In genomic region chr15:94670436-94671034, GRCh38 we compare ENCODE assay signal across 9 cellular contexts.
DNase-seq lines count a peak whose midpoint lies in the region; ATAC-seq and TF ChIP-seq lines count a peak whose summit lies in the region.
"Had no signal": no experiment of that assay in that cellular context is flagged by ENCODE, and none has a peak within 500 bp of the region (broad histone marks: within the 10 kb centered on the region; RNA-seq: fewer than 3 reads in every experiment).

No MANE protein-coding gene starts in this region.

- peaks cover 6% of the 10 kb centered on the region for H3K27me3 Mint-ChIP-seq in CD8-positive, alpha-beta T cell (ENCODE audit: low read depth)
- no peaks in the 10 kb centered on the region for H3K27me3 Mint-ChIP-seq in mesothelial cell of epicardium (ENCODE audit: low read depth)

- ATAC-seq in CD8-positive, alpha-beta T cell = no peak
- peak; percentile 75 for ATAC-seq in HCT116
- ATAC-seq in GM18909 (IDR thresholded peaks at IDR 0.05; ENCODE audit: poor library complexity, unreplicated experiment) = no peak
- no peak for ATAC-seq in GM18868 (IDR thresholded peaks at IDR 0.05; ENCODE audit: unreplicated experiment)

- CTCF ChIA-PET in CD8-positive, alpha-beta T cell (lab: Charles Lee) = interaction anchor here (0.9 to 1.5 kb wide), 3 partner anchors 8 to 16 kb away, joined by 4 to 7 read pairs (median 5); no protein-coding TSS in a partner anchor
- CTCF ChIA-PET in HCT116 (lab: Charles Lee) = interaction anchor here (1.1 to 1.9 kb wide), 3 partner anchors 257 to 506 kb away, joined by 3 to 7 read pairs (median 5); no protein-coding TSS in a partner anchor

- no peaks in the 10 kb centered on the region for H3K9me2 ChIP-seq in HCT116 (ENCODE audit: insufficient read depth)

- BruUV-seq in HCT116 (replicated peaks; lab: Mats Ljungman, UMichigan) = no TSS peak

- no peaks in the 10 kb centered on the region for H3K27me3 ChIP-seq in CD8-positive, alpha-beta T cell (ENCODE audit: insufficient read depth, low read length)
- peaks cover 7% of the 10 kb centered on the region; the same call in 1 of the 2 replicates for H3K27me3 ChIP-seq in HCT116 (ENCODE audit: insufficient read depth, low read length)

- H3K27ac ChIP-seq in CD8-positive, alpha-beta T cell (ENCODE audit: low read depth, low read length) = no peak overlapping the region
- H3K27ac ChIP-seq in HCT116 (ENCODE audit: low read depth, low read length) = no peak overlapping the region
- H3K27ac ChIP-seq in coronary artery = peak overlapping the region in 1 of 2 donors; percentile 27

- intact Hi-C loops in CD8-positive, alpha-beta T cell (cut with DNase I, micrococcal nuclease) = no loop called here
- intact Hi-C loops in HCT116 (cut with micrococcal nuclease) = loop anchor here (2.0 to 5.0 kb wide), 3 partner anchors 258 to 620 kb away; no protein-coding TSS in a partner anchor

- H3K9me3 Mint-ChIP-seq in CD8-positive, alpha-beta T cell = no peaks in the 10 kb centered on the region
- H3K9me3 Mint-ChIP-seq in mesothelial cell of epicardium = no peaks in the 10 kb centered on the region

- no peaks in the 10 kb centered on the region for H3K9me3 ChIP-seq in CD8-positive, alpha-beta T cell (ENCODE audit: low read length)
- no peaks in the 10 kb centered on the region for H3K9me3 ChIP-seq in HCT116 (ENCODE audit: control insufficient read depth in 1 of 2, insufficient read depth in 1 of 2, low read depth in 1 of 2, low read length in 2 of 2)

- DNase-seq in CD8-positive, alpha-beta T cell = no peak
- DNase-seq in HCT116 (ENCODE audit: low read depth, low spot score) (peak; percentile 15), NCI-H748 (lab: John Stamatoyannopoulos, UW; ENCODE audit: unreplicated experiment) (peak; percentile 26), coronary artery (ENCODE audit: low spot score) (no peak), mesothelial cell of epicardium (ENCODE audit: low spot score in 2 of 2, unreplicated experiment in 2 of 2) (no peak), DMS79 treated with DMSO at 0.1 percent for 48 hours (lab: John Stamatoyannopoulos, UW) (no peak)

- TF ChIP-seq POLR2A in HCT116 (IDR thresholded peaks at IDR 0.05; ENCODE audit: borderline replicate concordance, extremely low read depth, insufficient read depth, insufficient read length) = no peak

- no peaks in the 10 kb centered on the region for H3K79me2 ChIP-seq in HCT116 (ENCODE audit: insufficient read depth, low read length)

- RAD21 ChIA-PET in HCT116 (lab: Charles Lee; ENCODE audit: low non-redundant PET in 1 of 2, low total read pairs in 2 of 2, uncharacterized antibody in 2 of 2, unreplicated experiment in 2 of 2) = no interaction called here

- no peak overlapping the region for H3K9ac ChIP-seq in HCT116 (ENCODE audit: low read length)

- TF ChIP-seq CTCF in CD8-positive, alpha-beta T cell (IDR thresholded peaks at IDR 0.05) = peak; percentile 64
- peak; percentile 48 to 79 (median 56); a peak in 5 of 6 replicates for TF ChIP-seq CTCF in HCT116 (IDR thresholded peaks at IDR 0.05 in 2 of 3, conservative IDR thresholded peaks at IDR 0.05 in 1 of 3; ENCODE audit: borderline replicate concordance in 1 of 3, insufficient read depth in 1 of 3, low read depth in 2 of 3, low read length in 2 of 3)
- TF ChIP-seq CTCF in coronary artery (IDR thresholded peaks at IDR 0.05) = peak; percentile 59
- peak; percentile 77 for TF ChIP-seq CTCF in mesothelial cell of epicardium (IDR thresholded peaks at IDR 0.05; ENCODE audit: unreplicated experiment)

- POLR2A ChIA-PET in CD8-positive, alpha-beta T cell (lab: Charles Lee) = no interaction called here
- POLR2A ChIA-PET in HCT116 (lab: Charles Lee) = no interaction called here

- no peak overlapping the region for H3K27ac Mint-ChIP-seq in CD8-positive, alpha-beta T cell
- peak overlapping the region; percentile 65 for H3K27ac Mint-ChIP-seq in mesothelial cell of epicardium
- H3K27ac Mint-ChIP-seq: IgD-negative memory B cell had no signal

- peak; percentile 75 for TF ChIP-seq RAD21 in HCT116 (IDR thresholded peaks at IDR 0.05; ENCODE audit: low read depth)

- H3K4me3 ChIP-seq in CD8-positive, alpha-beta T cell (ENCODE audit: low read depth, low read length) = no peak overlapping the region
- H3K4me3 ChIP-seq in HCT116 (replicated peaks in 1 of 2; ENCODE audit: low read depth in 1 of 2, low read length in 2 of 2) = no peak overlapping the region
- no peak overlapping the region for H3K4me3 ChIP-seq in coronary artery

- no peak overlapping the region for H3K4me2 ChIP-seq in HCT116 (ENCODE audit: low read length)

- no peaks in the 10 kb centered on the region for H3K4me1 ChIP-seq in CD8-positive, alpha-beta T cell (ENCODE audit: insufficient read depth, low read length)
- no peaks in the 10 kb centered on the region for H3K4me1 ChIP-seq in HCT116 (ENCODE audit: control insufficient read depth in 1 of 2, insufficient read depth in 2 of 2, low read length in 2 of 2)

- no peaks in the 10 kb centered on the region for H3K36me3 Mint-ChIP-seq in CD8-positive, alpha-beta T cell
- H3K36me3 Mint-ChIP-seq in mesothelial cell of epicardium = no peaks in the 10 kb centered on the region
- H3K36me3 Mint-ChIP-seq: IgD-negative memory B cell had no signal

- no peak overlapping the region for H3K4me3 Mint-ChIP-seq in CD8-positive, alpha-beta T cell
- no peak overlapping the region for H3K4me3 Mint-ChIP-seq in mesothelial cell of epicardium
- H3K4me3 Mint-ChIP-seq: IgD-negative memory B cell had no signal

- H3K36me3 ChIP-seq in CD8-positive, alpha-beta T cell (ENCODE audit: insufficient read depth, low read length) = no peaks in the 10 kb centered on the region
- no peaks in the 10 kb centered on the region for H3K36me3 ChIP-seq in HCT116 (ENCODE audit: control insufficient read depth in 1 of 2, insufficient read depth in 2 of 2, low read length in 2 of 2)

- no peaks in the 10 kb centered on the region for H4K20me1 ChIP-seq in HCT116 (ENCODE audit: insufficient read depth)

- H3K4me1 Mint-ChIP-seq in CD8-positive, alpha-beta T cell (ENCODE audit: low read depth) = no peaks in the 10 kb centered on the region
- peaks cover 29% of the 10 kb centered on the region for H3K4me1 Mint-ChIP-seq in mesothelial cell of epicardium
- H3K4me1 Mint-ChIP-seq: IgD-negative memory B cell had no signal

- no peak overlapping the region for H2AFZ ChIP-seq in HCT116 (ENCODE audit: low read depth, low read length, poor library complexity, severe bottlenecking)

TF ChIP-seq in HCT116, 20 proteins besides CTCF, POLR2A, EP300 and RAD21:
- no peak for TF ChIP-seq EZH2phosphoT487 (IDR thresholded peaks at IDR 0.05; ENCODE audit: borderline replicate concordance)
- no peak for TF ChIP-seq FOSL1 (IDR thresholded peaks at IDR 0.05; ENCODE audit: low read depth)
- no peak for TF ChIP-seq YY1 (IDR thresholded peaks at IDR 0.05; ENCODE audit: extremely low read depth, insufficient replicate concordance, low read depth, low read length)
- no peak for TF ChIP-seq SP1 (IDR thresholded peaks at IDR 0.05; ENCODE audit: low read depth)
- TF ChIP-seq SRF (IDR thresholded peaks at IDR 0.05; ENCODE audit: low read depth) = no peak
- TF ChIP-seq ZBTB33 (IDR thresholded peaks at IDR 0.05; ENCODE audit: extremely low read depth, insufficient replicate concordance, low read length) = no peak
- TF ChIP-seq ELF1 (IDR thresholded peaks at IDR 0.05; ENCODE audit: borderline replicate concordance, low read depth) = no peak
- TF ChIP-seq EGR1 (IDR thresholded peaks at IDR 0.05; ENCODE audit: low read depth) = no peak
- no peak for TF ChIP-seq JUND (IDR thresholded peaks at IDR 0.05)
- TF ChIP-seq MAX (IDR thresholded peaks at IDR 0.05) = no peak
- TF ChIP-seq CEBPB (IDR thresholded peaks at IDR 0.05; ENCODE audit: low read depth) = no peak
- TF ChIP-seq CBX3 (IDR thresholded peaks at IDR 0.05; ENCODE audit: low read depth) = no peak

Comparison
In these comparisons a context has a peak if more than half of its experiments do, and no peak if none do; other contexts are left out.
1. DNase-seq: peak in HCT116 (single experiment) and NCI-H748 (single experiment); none in CD8-positive, alpha-beta T cell (0 of 7), coronary artery (single experiment), mesothelial cell of epicardium (0 of 2) and DMS79 treated with DMSO at 0.1 percent for 48 hours (single experiment).
2. Peak in every context shown above with its lines, with median percentiles within 50 percentile points of each other: CTCF ChIP-seq.